1 cellular context compared by ENCODE assay signal in the genomic region with DNA sequence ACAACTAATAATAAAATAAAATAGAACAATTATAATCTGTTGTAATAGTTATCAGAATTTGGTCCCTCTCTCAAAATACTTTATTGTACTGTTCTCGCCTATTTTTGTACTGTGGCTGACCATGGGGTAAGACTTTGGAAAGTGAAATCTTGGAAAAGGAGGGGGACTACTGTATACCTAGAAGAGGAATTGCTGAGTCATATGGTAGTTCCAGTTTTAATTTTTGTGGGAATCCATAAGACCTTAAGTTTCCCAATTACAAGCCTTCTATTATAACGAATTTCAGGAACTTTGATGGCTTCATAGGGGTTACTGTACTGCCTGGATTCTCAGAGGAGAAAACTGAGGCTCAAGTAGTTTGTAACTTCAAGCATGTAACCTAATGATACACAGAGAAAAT.
TF ChIP-seq lines count a peak whose summit lies in the region.

No MANE protein-coding gene starts in this region.

TF ChIP-seq in WTC11, 78 proteins besides CTCF, POLR2A, EP300 and RAD21 (continued from another document):
- TF ChIP-seq, protein P1, sequence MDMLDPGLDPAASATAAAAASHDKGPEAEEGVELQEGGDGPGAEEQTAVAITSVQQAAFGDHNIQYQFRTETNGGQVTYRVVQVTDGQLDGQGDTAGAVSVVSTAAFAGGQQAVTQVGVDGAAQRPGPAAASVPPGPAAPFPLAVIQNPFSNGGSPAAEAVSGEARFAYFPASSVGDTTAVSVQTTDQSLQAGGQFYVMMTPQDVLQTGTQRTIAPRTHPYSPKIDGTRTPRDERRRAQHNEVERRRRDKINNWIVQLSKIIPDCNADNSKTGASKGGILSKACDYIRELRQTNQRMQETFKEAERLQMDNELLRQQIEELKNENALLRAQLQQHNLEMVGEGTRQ (CRISPR knock-in tag; IDR thresholded peaks at IDR 0.05) = no peak
